1 cellular context compared by ENCODE assay signal in the genomic region with DNA sequence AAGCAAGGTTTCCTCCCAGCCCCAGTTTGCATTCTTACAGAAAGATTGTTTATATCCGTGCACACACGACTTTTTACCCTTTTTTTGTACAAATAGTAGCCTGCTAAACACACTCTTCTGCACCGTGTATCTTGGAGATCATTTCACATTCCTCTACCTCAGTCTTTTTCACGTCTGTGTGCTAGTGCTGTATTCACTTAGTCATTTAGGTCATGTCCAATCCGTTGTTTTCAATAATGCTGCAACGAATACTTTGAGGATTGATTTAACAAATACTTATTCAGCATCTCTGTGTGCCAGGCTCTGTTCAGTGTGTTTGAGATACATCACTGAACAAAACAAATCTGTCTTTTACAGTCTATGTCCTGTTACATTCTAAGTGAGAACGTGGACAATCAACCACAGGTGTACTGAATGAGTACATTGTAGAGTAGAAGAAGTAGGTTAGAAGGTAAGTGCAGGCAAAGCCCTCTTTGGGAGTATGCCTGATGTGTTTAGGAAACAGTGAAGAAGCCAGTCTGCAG.
TF ChIP-seq lines count a peak whose summit lies in the region.

No MANE protein-coding gene starts in this region.

TF ChIP-seq in K562, 482 proteins besides CTCF, POLR2A, EP300 and RAD21:
- no peak for TF ChIP-seq JUN (IDR thresholded peaks at IDR 0.05; ENCODE audit: borderline replicate concordance, low read depth, low read length)
- no peak for TF ChIP-seq JUN (CRISPR knock-in tag; IDR thresholded peaks at IDR 0.05; ENCODE audit: borderline replicate concordance)
- TF ChIP-seq, protein P1, sequence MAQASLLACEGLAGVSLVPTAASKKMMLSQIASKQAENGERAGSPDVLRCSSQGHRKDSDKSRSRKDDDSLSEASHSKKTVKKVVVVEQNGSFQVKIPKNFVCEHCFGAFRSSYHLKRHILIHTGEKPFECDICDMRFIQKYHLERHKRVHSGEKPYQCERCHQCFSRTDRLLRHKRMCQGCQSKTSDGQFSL (CRISPR knock-in tag; IDR thresholded peaks at IDR 0.05), result no peak
- TF ChIP-seq, protein P1 (tag; IDR thresholded peaks at IDR 0.05), result no peak
- TF ChIP-seq PHF21A (IDR thresholded peaks at IDR 0.05; ENCODE audit: borderline replicate concordance, low read depth), result no peak
- no peak for TF ChIP-seq HDAC3 (IDR thresholded peaks at IDR 0.05; ENCODE audit: borderline replicate concordance, partially characterized antibody)
- no peak for TF ChIP-seq CREM (IDR thresholded peaks at IDR 0.05; ENCODE audit: low read depth)
- TF ChIP-seq BRF1 (IDR thresholded peaks at IDR 0.05; ENCODE audit: borderline replicate concordance, extremely low read depth, insufficient read length), result no peak
- no peak for TF ChIP-seq PRPF4 (IDR thresholded peaks at IDR 0.05; ENCODE audit: insufficient read depth, low read depth, low read length, poor library complexity, severe bottlenecking)
- TF ChIP-seq, protein P2, sequence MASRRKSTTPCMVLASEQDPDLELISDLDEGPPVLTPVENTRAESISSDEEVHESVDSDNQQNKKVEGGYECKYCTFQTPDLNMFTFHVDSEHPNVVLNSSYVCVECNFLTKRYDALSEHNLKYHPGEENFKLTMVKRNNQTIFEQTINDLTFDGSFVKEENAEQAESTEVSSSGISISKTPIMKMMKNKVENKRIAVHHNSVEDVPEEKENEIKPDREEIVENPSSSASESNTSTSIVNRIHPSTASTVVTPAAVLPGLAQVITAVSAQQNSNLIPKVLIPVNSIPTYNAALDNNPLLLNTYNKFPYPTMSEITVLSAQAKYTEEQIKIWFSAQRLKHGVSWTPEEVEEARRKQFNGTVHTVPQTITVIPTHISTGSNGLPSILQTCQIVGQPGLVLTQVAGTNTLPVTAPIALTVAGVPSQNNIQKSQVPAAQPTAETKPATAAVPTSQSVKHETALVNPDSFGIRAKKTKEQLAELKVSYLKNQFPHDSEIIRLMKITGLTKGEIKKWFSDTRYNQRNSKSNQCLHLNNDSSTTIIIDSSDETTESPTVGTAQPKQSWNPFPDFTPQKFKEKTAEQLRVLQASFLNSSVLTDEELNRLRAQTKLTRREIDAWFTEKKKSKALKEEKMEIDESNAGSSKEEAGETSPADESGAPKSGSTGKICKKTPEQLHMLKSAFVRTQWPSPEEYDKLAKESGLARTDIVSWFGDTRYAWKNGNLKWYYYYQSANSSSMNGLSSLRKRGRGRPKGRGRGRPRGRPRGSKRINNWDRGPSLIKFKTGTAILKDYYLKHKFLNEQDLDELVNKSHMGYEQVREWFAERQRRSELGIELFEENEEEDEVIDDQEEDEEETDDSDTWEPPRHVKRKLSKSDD (conservative IDR thresholded peaks at IDR 0.05; ENCODE audit: low read length), result no peak
